ENCODE assay signal across 1 cellular context in the genomic region with DNA sequence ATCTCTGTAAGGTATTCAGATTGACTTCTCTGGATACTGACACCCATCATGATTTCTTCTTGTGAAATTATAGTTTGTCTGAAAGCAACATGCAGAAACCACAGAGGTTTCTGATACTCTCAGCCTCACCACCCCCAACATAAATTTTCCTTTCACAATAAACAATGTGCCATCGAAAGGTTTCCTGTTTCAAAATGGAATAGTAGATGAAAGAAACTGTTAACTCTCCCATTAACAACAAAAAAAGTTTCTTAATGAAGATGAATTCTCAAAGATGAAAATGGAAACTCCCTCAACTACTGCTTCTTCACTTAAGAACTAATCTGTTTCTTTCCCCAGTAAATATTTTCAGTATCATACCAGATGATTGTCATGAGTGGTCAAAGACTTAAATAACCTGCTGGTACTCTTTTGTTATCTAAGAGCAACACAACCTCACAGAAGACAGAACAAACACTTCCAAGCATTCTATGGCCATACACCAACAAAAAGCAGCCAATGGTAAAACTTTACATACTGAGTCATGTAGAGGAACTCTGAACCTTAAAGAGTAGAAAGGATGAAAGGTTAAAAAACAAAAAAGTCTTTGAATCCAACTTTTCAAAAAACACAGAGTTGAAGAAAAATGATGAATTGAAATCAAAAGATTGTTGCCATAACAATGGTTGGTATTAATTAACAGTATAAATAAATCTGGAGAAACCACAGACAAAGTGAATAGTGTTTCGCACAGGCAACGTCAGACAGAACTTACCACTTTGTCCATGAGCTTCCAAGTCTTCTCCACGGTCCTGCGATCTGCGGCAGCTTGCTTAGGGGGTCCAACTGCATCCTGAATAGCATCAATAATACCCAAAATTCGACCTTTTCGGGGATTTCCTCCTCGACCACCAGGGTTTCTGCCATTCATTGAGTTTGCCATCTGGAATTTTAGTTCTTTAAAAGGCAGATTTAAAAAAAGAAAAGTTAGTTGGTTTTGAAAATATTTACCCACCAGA.
TF ChIP-seq lines count a peak whose summit lies in the region.

No MANE protein-coding gene starts in this region.

TF ChIP-seq in endothelial cell of umbilical vein, 7 proteins besides CTCF, POLR2A, EP300 and RAD21 (continued from another document):
- TF ChIP-seq GATA2 (IDR thresholded peaks at IDR 0.05; ENCODE audit: insufficient read depth, insufficient read length, low read depth, low read length) (no peak), JUN (IDR thresholded peaks at IDR 0.05; ENCODE audit: borderline replicate concordance, insufficient read depth, insufficient read length, low read depth) (no peak), MYC (IDR thresholded peaks at IDR 0.05; ENCODE audit: low read depth, low read length) (no peak), POLR2AphosphoS5 (IDR thresholded peaks at IDR 0.05; ENCODE audit: insufficient read depth, low read depth, low read length) (no peak), EZH2 (IDR thresholded peaks at IDR 0.05; ENCODE audit: borderline replicate concordance, low read depth, low read length, severe bottlenecking) (no peak)
TF ChIP-seq in endothelial cell of umbilical vein: peak in this region for 0.
